In genomic region chr5:177087707-177088005, GRCh38 we compare ENCODE assay signal across 13 cellular contexts. TPM values are rescaled to one million over a fixed set of nuclear protein-coding genes. Genes with fewer than 3 reads are reported as not detected.
DNase-seq lines count a peak whose midpoint lies in the region; ATAC-seq and TF ChIP-seq lines count a peak whose summit lies in the region.
"Had no signal": no experiment of that assay in that cellular context is flagged by ENCODE, and none has a peak within 500 bp of the region (broad histone marks: within the 10 kb centered on the region; RNA-seq: fewer than 3 reads in every experiment).

No MANE protein-coding gene starts in this region.

- H3K27me3 Mint-ChIP-seq in activated naive CD4-positive, alpha-beta T cell treated with anti-CD3 and anti-CD28 coated beads, Interleukin-2, amount 10 ng/mL, durations not matched to agents 7 days and 5 days: peaks cover 76% of the 10 kb centered on the region

- no peaks in the 10 kb centered on the region for H3K9me3 Mint-ChIP-seq in activated naive CD4-positive, alpha-beta T cell treated with anti-CD3 and anti-CD28 coated beads, Interleukin-2, amount 10 ng/mL, durations not matched to agents 7 days and 5 days
- H3K9me3 Mint-ChIP-seq: central memory CD8-positive, alpha-beta T cell had no signal

- peaks cover 8% of the 10 kb centered on the region for H3K4me1 Mint-ChIP-seq in activated naive CD4-positive, alpha-beta T cell treated with anti-CD3 and anti-CD28 coated beads, Interleukin-2, amount 10 ng/mL, durations not matched to agents 7 days and 5 days

- H3K4me3 Mint-ChIP-seq in activated naive CD4-positive, alpha-beta T cell treated with anti-CD3 and anti-CD28 coated beads, Interleukin-2, amount 10 ng/mL, durations not matched to agents 7 days and 5 days: no peak overlapping the region

- no peak for TF ChIP-seq CTCF in 22Rv1 (IDR thresholded peaks at IDR 0.05)
- TF ChIP-seq CTCF in HFF-Myc (IDR thresholded peaks at IDR 0.05; ENCODE audit: low read depth, low read length, missing control alignments): no peak
- TF ChIP-seq CTCF in coronary artery (IDR thresholded peaks at IDR 0.05): no peak
- no peak for TF ChIP-seq CTCF in GM10248 (IDR thresholded peaks at IDR 0.05; ENCODE audit: control extremely low read depth, extremely low read depth, low read depth, missing control alignments)

- H3K4me3 ChIP-seq in HFF-Myc (replicated peaks; ENCODE audit: low read depth, low read length) (peak overlapping the region; percentile 41; the same call in 1 of the 2 replicates), coronary artery (peak overlapping the region; percentile 73), mesodermal cell (ENCODE audit: extremely low read depth, insufficient read depth, low read length, poor library complexity, severe bottlenecking) (peak overlapping the region; percentile 50)

- no peak overlapping the region for H3K27ac Mint-ChIP-seq in activated naive CD4-positive, alpha-beta T cell treated with anti-CD3 and anti-CD28 coated beads, Interleukin-2, amount 10 ng/mL, durations not matched to agents 7 days and 5 days

- POLR2A ChIA-PET in GM10248 (lab: Yijun Ruan, JAX): no interaction called here

- CTCF ChIA-PET in GM10248 (lab: Yijun Ruan, JAX): interaction anchor here (1.6 to 5.0 kb wide), 3 partner anchors 16 to 428 kb away, joined by 10 to 80 read pairs (median 21); no protein-coding TSS in a partner anchor
- CTCF ChIA-PET in activated naive CD4-positive, alpha-beta T cell treated with anti-CD3 and anti-CD28 coated beads, Interleukin-2, amount 10 ng/mL, durations not matched to agents 7 days and 5 days (lab: Charles Lee): interaction anchor here (0.6 to 4.3 kb wide), 5 partner anchors 15 to 81 kb away, joined by 3 to 25 read pairs (median 4); partner anchors contain the start of gene UIMC1

- 72 to 89% methylated on average over 3 to 6 of the region's 6 CpGs for WGBS in mesodermal cell (ENCODE audit: insufficient coverage in 2 of 2), 2 experiments

- H3K36me3 Mint-ChIP-seq in activated naive CD4-positive, alpha-beta T cell treated with anti-CD3 and anti-CD28 coated beads, Interleukin-2, amount 10 ng/mL, durations not matched to agents 7 days and 5 days: no peaks in the 10 kb centered on the region

- ATAC-seq in HG03457 (IDR thresholded peaks at IDR 0.05; ENCODE audit: unreplicated experiment): no peak

- peaks cover 8% of the 10 kb centered on the region for H3K36me3 ChIP-seq in mesodermal cell (ENCODE audit: control insufficient read depth, insufficient read depth, low read length)
- H3K36me3 ChIP-seq: heart left ventricle had no signal

- no peaks in the 10 kb centered on the region for H3K9me3 ChIP-seq in mesodermal cell (ENCODE audit: control insufficient read depth, low read length)
- H3K9me3 ChIP-seq: heart left ventricle had no signal

- H3K4me1 ChIP-seq in mesodermal cell (ENCODE audit: control insufficient read depth, insufficient read depth, low read length, poor library complexity, severe bottlenecking): peaks cover 4% of the 10 kb centered on the region

- H3K27ac ChIP-seq in 22Rv1: peak overlapping the region; percentile 46
- no peak overlapping the region for H3K27ac ChIP-seq in coronary artery
- H3K27ac ChIP-seq in mesodermal cell (ENCODE audit: low read depth, low read length, severe bottlenecking): no peak overlapping the region

- DNase-seq in HFF-Myc (ENCODE audit: extremely low read depth, low read depth) (no peak), coronary artery (ENCODE audit: low spot score) (no peak), GM10248 (ENCODE audit: extremely low spot score) (no peak), inferior parietal cortex (ENCODE audit: extremely low spot score) (no peak)
- no peak for DNase-seq in activated naive CD4-positive, alpha-beta T cell treated with anti-CD3 and anti-CD28 coated beads, Interleukin-2, amount 10 ng/mL, durations not matched to agents 7 days and 5 days
- DNase-seq: activated T-cell treated with anti-CD3 and anti-CD28 coated beads, Interleukin-2, amount 50 U/mL, for 1 hour; heart left ventricle; NCI-H526 treated with DMSO at 0.1 percent for 48 hours; occipital lobe had no signal

RNA-seq across cellular contexts. Expression of gene FGFR4, which starts 0.9 kb away (rescaled TPM):
- polyA plus RNA-seq in mesodermal cell (2013, experiment 1 of 2): 14.2 TPM
- polyA plus RNA-seq in mesodermal cell (2013, experiment 2 of 2): 12.3 TPM

RNA-seq across cellular contexts. Expression of gene NSD1, which starts 45.9 kb away (rescaled TPM):
- polyA plus RNA-seq in mesodermal cell (2013, experiment 1 of 2): 29.5 TPM
- 27.7 TPM for polyA plus RNA-seq in mesodermal cell (2013, experiment 2 of 2)
